In genomic region chr10:122021828-122022227, GRCh38 we compare ENCODE assay signal across 22 cellular contexts. TPM values are rescaled to one million over a fixed set of nuclear protein-coding genes. Genes with fewer than 3 reads are reported as not detected.
DNase-seq lines count a peak whose midpoint lies in the region; ATAC-seq, FAIRE-seq and TF ChIP-seq lines count a peak whose summit lies in the region.
"Had no signal": no experiment of that assay in that cellular context is flagged by ENCODE, and none has a peak within 500 bp of the region (broad histone marks: within the 10 kb centered on the region; RNA-seq: fewer than 3 reads in every experiment).

No MANE protein-coding gene starts in this region.

- H3K36me3 ChIP-seq in HepG2 (replicated peaks in 1 of 2; ENCODE audit: control insufficient read depth in 1 of 2, insufficient read depth in 2 of 2, low read length in 2 of 2) (no peaks in the 10 kb centered on the region), right lobe of liver (no peaks in the 10 kb centered on the region), fibroblast of lung (ENCODE audit: control insufficient read depth, insufficient read depth, low read length) (no peaks in the 10 kb centered on the region), rectal smooth muscle tissue (ENCODE audit: control insufficient read depth, insufficient read depth, low read length) (no peaks in the 10 kb centered on the region), vagina (no peaks in the 10 kb centered on the region)
- H3K36me3 ChIP-seq: BLaER1 treated with 17β-estradiol and CSF1 and Interleukin-3, amounts not matched to agents 10 nM and 100 nM; spleen; uterus had no signal

- H3K27me3 ChIP-seq in HepG2 (ENCODE audit: control insufficient read depth in 1 of 2, insufficient read depth in 2 of 2, low read length in 2 of 2): peaks cover 0 to 15% of the 10 kb centered on the region in 2 experiments; a peak in 1 of 5 replicates
- H3K27me3 ChIP-seq in right lobe of liver: no peaks in the 10 kb centered on the region
- H3K27me3 ChIP-seq in fibroblast of lung (ENCODE audit: control insufficient read depth, insufficient read depth, low read length): peaks cover 9% of the 10 kb centered on the region
- H3K27me3 ChIP-seq in rectal smooth muscle tissue (ENCODE audit: control insufficient read depth, insufficient read depth, low read length): no peaks in the 10 kb centered on the region
- no peaks in the 10 kb centered on the region for H3K27me3 ChIP-seq in vagina
- H3K27me3 ChIP-seq: BLaER1 treated with 17β-estradiol and CSF1 and Interleukin-3, amounts not matched to agents 10 nM and 100 nM; uterus had no signal

- DNase-seq in HepG2 (ENCODE audit: low spot score): no peak
- no peak for DNase-seq in right lobe of liver
- no peak for DNase-seq in fibroblast of lung (ENCODE audit: low read depth in 2 of 2)
- no peak for DNase-seq in vagina (ENCODE audit: extremely low spot score in 2 of 2)
- DNase-seq in NCI-H146 (lab: John Stamatoyannopoulos, UW): no peak
- no peak for DNase-seq in stimulated activated naive CD8-positive, alpha-beta T cell treated with anti-CD3 and anti-CD28 coated beads, Interleukin-15, Interleukin-2, amounts not matched to agents 100 U/mL and 50 U/mL, for 24 hours
- DNase-seq: Calu3; left colon; midbrain; NCI-H1417; NCI-H526; nephron progenitor cell; spleen; stimulated activated CD4-positive, alpha-beta T cell treated with anti-CD3 and anti-CD28 coated beads, Interleukin-4, amount 100 ng/mL, for 24 hours; uterus had no signal

- H2AFZ ChIP-seq in HepG2 (ENCODE audit: low read length) (no peak overlapping the region), fibroblast of lung (ENCODE audit: low read length) (no peak overlapping the region)

- H3K4me3 ChIP-seq in HepG2 (replicated peaks in 1 of 3; ENCODE audit: insufficient read depth in 1 of 3, low read depth in 2 of 3, low read length in 3 of 3): no peak overlapping the region
- no peak overlapping the region for H3K4me3 ChIP-seq in right lobe of liver
- H3K4me3 ChIP-seq in fibroblast of lung (replicated peaks in 1 of 4; ENCODE audit: control extremely low read depth in 1 of 4, insufficient read depth in 1 of 4, low read depth in 3 of 4, low read length in 4 of 4): peak overlapping the region in 3 of 4 experiments; percentile 2 to 51 (median 21)
- H3K4me3 ChIP-seq in rectal smooth muscle tissue (ENCODE audit: low read length): peak overlapping the region; percentile 36
- peak overlapping the region in 1 of 2 donors; percentile 15 for H3K4me3 ChIP-seq in vagina
- H3K4me3 ChIP-seq: BLaER1 treated with 17β-estradiol and CSF1 and Interleukin-3, amounts not matched to agents 10 nM and 100 nM; spleen; uterus had no signal

- H3K27ac ChIP-seq in HepG2 (ENCODE audit: extremely low read length, insufficient read depth, low read length) (no peak overlapping the region), right lobe of liver (no peak overlapping the region), fibroblast of lung (ENCODE audit: insufficient read depth, low read length) (no peak overlapping the region), rectal smooth muscle tissue (ENCODE audit: low read depth, low read length) (peak overlapping the region; percentile 93), vagina (peak overlapping the region; percentile 67)
- H3K27ac ChIP-seq: BLaER1 treated with 17β-estradiol and CSF1 and Interleukin-3, amounts not matched to agents 10 nM and 100 nM; spleen; uterus had no signal

- TF ChIP-seq EP300 in HepG2 (IDR thresholded peaks at IDR 0.05; ENCODE audit: low read depth in 2 of 2, low read length in 2 of 2) (no peak), HepG2 (CRISPR knock-in tag; IDR thresholded peaks at IDR 0.05; ENCODE audit: borderline replicate concordance) (no peak)

- H3K4me2 ChIP-seq in HepG2 (ENCODE audit: low read depth, low read length) (0 out of 2 replicates have a peak overlapping the region, but pooled peaks have one; percentile 27), fibroblast of lung (ENCODE audit: extremely low read depth, insufficient read depth, low read length) (peak overlapping the region; percentile 68)
- H3K4me2 ChIP-seq: BLaER1 treated with 17β-estradiol and CSF1 and Interleukin-3, amounts not matched to agents 10 nM and 100 nM had no signal

- no peaks in the 10 kb centered on the region for H3K9me3 ChIP-seq in HepG2 (ENCODE audit: low read length)
- H3K9me3 ChIP-seq in right lobe of liver: no peaks in the 10 kb centered on the region
- H3K9me3 ChIP-seq in fibroblast of lung (ENCODE audit: control insufficient read depth, insufficient read depth, low read depth, low read length): no peaks in the 10 kb centered on the region
- no peaks in the 10 kb centered on the region for H3K9me3 ChIP-seq in vagina
- H3K9me3 ChIP-seq: BLaER1 treated with 17β-estradiol and CSF1 and Interleukin-3, amounts not matched to agents 10 nM and 100 nM; spleen; uterus had no signal

- intact Hi-C loops in HepG2 (cut with micrococcal nuclease; ENCODE audit: unreplicated experiment) (no loop called here), right lobe of liver (cut with DNase I) (no loop called here), vagina (cut with DNase I) (no loop called here)

- TF ChIP-seq CTCF in HepG2 (CRISPR knock-in tag; IDR thresholded peaks at IDR 0.05) (no peak), right lobe of liver (IDR thresholded peaks at IDR 0.05) (no peak), fibroblast of lung (conservative IDR thresholded peaks at IDR 0.05 in 1 of 2, IDR thresholded peaks at IDR 0.05 in 1 of 2; ENCODE audit: low read depth in 1 of 2, low read length in 2 of 2) (no peak), vagina (IDR thresholded peaks at IDR 0.05) (no peak)

- H3K4me1 ChIP-seq in HepG2 (ENCODE audit: insufficient read depth, low read length): peaks cover 44% of the 10 kb centered on the region
- no peaks in the 10 kb centered on the region for H3K4me1 ChIP-seq in right lobe of liver
- no peaks in the 10 kb centered on the region for H3K4me1 ChIP-seq in fibroblast of lung (ENCODE audit: control insufficient read depth, extremely low read depth, insufficient read depth, low read length)
- peaks cover 13% of the 10 kb centered on the region for H3K4me1 ChIP-seq in rectal smooth muscle tissue (ENCODE audit: control insufficient read depth, insufficient read depth, low read length)
- H3K4me1 ChIP-seq in vagina: peaks cover 12% of the 10 kb centered on the region
- H3K4me1 ChIP-seq: BLaER1 treated with 17β-estradiol and CSF1 and Interleukin-3, amounts not matched to agents 10 nM and 100 nM; spleen; uterus had no signal

- no peaks in the 10 kb centered on the region for H3K79me2 ChIP-seq in HepG2 (ENCODE audit: insufficient read depth, low read length)
- no peaks in the 10 kb centered on the region for H3K79me2 ChIP-seq in fibroblast of lung (ENCODE audit: control insufficient read depth, insufficient read depth, low read length)

- H3K9ac ChIP-seq in HepG2 (ENCODE audit: insufficient read depth, low read depth, low read length): no peak overlapping the region
- H3K9ac ChIP-seq in fibroblast of lung (ENCODE audit: insufficient read depth, low read length): no peak overlapping the region
- H3K9ac ChIP-seq in rectal smooth muscle tissue (ENCODE audit: low read length): no peak overlapping the region
- H3K9ac ChIP-seq: BLaER1 treated with 17β-estradiol and CSF1 and Interleukin-3, amounts not matched to agents 10 nM and 100 nM had no signal

- no peak for FAIRE-seq in HepG2 (lab: Jason Lieb, UNC)
- FAIRE-seq: astrocyte, GM19239 had no signal

- CTCF ChIA-PET in HepG2 (lab: Yijun Ruan, JAX; ENCODE audit: low intra/inter-chr PET ratio, low total read pairs): no interaction called here

- POLR2A ChIA-PET in HepG2 (lab: Yijun Ruan, JAX): no interaction called here

- H4K20me1 ChIP-seq in HepG2 (ENCODE audit: insufficient read depth, low read length): no peaks in the 10 kb centered on the region
- H4K20me1 ChIP-seq in fibroblast of lung (ENCODE audit: control insufficient read depth, extremely low read depth, insufficient read depth, low read length): no peaks in the 10 kb centered on the region
- H4K20me1 ChIP-seq: BLaER1 treated with 17β-estradiol and CSF1 and Interleukin-3, amounts not matched to agents 10 nM and 100 nM had no signal

- WGBS in HepG2 (ENCODE audit: low lambda C conversion rate): 69% methylated on average over 11 of the region's 11 CpGs
- 80% methylated on average over 11 of the region's 11 CpGs for WGBS in right lobe of liver (ENCODE audit: insufficient coverage, low coverage, low lambda C conversion rate, missing lambda C conversion rate)

- in situ Hi-C loops in HepG2 (cut with HindIII; ENCODE audit: extremely low pct_ligation_motif_present, low pct_unique_long_range_greater_than_20kb): no loop called here

- TF ChIP-seq RAD21 in HepG2 (CRISPR knock-in tag; IDR thresholded peaks at IDR 0.05): no peak

- TF ChIP-seq POLR2A in HepG2 (IDR thresholded peaks at IDR 0.05; ENCODE audit: insufficient read depth in 1 of 2, low read depth in 2 of 2, low read length in 2 of 2) (no peak), right lobe of liver (IDR thresholded peaks at IDR 0.05) (no peak), vagina (IDR thresholded peaks at IDR 0.05) (no peak)

- no TSS peak for BruUV-seq in HepG2 (replicated peaks; lab: Mats Ljungman, UMichigan)

- no peak for ATAC-seq in HepG2
- ATAC-seq in right lobe of liver: no peak
- no peak for ATAC-seq in GM21515 (IDR thresholded peaks at IDR 0.05; ENCODE audit: unreplicated experiment)
- ATAC-seq in stimulated activated naive CD8-positive, alpha-beta T cell treated with anti-CD3 and anti-CD28 coated beads, Interleukin-15, Interleukin-2, amounts not matched to agents 100 U/mL and 50 U/mL, for 24 hours: no peak
- ATAC-seq: activated T-helper 17 cell treated with anti-CD3 and anti-CD28 coated beads, Interleukin-2, amount 50 U/mL, for 72 hours; left colon; SK-N-SH treated with all-trans-retinoic acid at 6 μM for 48 hours had no signal

RNA-seq across cellular contexts. Expression of gene TACC2, which starts 32.9 kb away (rescaled TPM):
- total RNA-seq in HepG2 (2016; rRNA removed; fragmentation: Illumina TruSeq; extraction: Trizol) (11.8 and 16.1 TPM in 2 replicates), right lobe of liver (10 to 100 TPM; 16.2 to 21.1 (median 18.8) TPM), fibroblast of lung (4.6 and 7.6 TPM in 2 replicates), vagina (76.4 TPM)
- 3.0 and 3.6 TPM in 2 replicates for total RNA-seq in HepG2 (2016; cell fraction: cytosol; rRNA removed; fragmentation: Illumina TruSeq; extraction: Trizol; ENCODE audit: low read depth)
- 11.8 and 16.2 TPM in 2 replicates for total RNA-seq in HepG2 (2016; cell fraction: insoluble cytoplasmic fraction; rRNA removed; fragmentation: Illumina TruSeq; extraction: Trizol)
- 8.9 and 10.3 TPM in 2 replicates for total RNA-seq in HepG2 (2016; cell fraction: membrane; rRNA removed; fragmentation: Illumina TruSeq; extraction: Trizol)
- total RNA-seq in HepG2 (2016; cell fraction: nucleus; rRNA removed; fragmentation: Illumina TruSeq; extraction: Trizol): 23.8 and 25.0 TPM in 2 replicates
- polyA plus RNA-seq in HepG2 (2011; rRNA removed) (15.3 and 16.0 TPM in 2 replicates), fibroblast of lung (13.0 and 21.3 TPM in 2 replicates)
- polyA plus RNA-seq in HepG2 (2011; cell fraction: cytosol; rRNA removed): 7.6 and 10.9 TPM in 2 replicates
- polyA plus RNA-seq in HepG2 (2011; cell fraction: nucleus; rRNA removed): 37.7 and 43.0 TPM in 2 replicates
- polyA plus RNA-seq in HepG2 (2012): 21.9 and 23.8 TPM in 2 replicates
- 1.6 and 2.9 TPM in 2 replicates for polyA plus RNA-seq in HepG2 (2016; cell fraction: cytosol; fragmentation: Illumina TruSeq; extraction: Trizol; ENCODE audit: low read depth)
- 24.0 and 27.9 TPM in 2 replicates for polyA plus RNA-seq in HepG2 (2016; cell fraction: insoluble cytoplasmic fraction; fragmentation: Illumina TruSeq; extraction: Trizol; ENCODE audit: low read depth)
- 6.4 and 8.1 TPM in 2 replicates for polyA plus RNA-seq in HepG2 (2016; cell fraction: membrane; fragmentation: Illumina TruSeq; extraction: Trizol; ENCODE audit: low read depth)
- polyA plus RNA-seq in HepG2 (2016; cell fraction: nucleus; fragmentation: Illumina TruSeq; extraction: Trizol; ENCODE audit: insufficient read depth, low read depth): 35.9 and 48.4 TPM in 2 replicates
- 10.4 and 18.0 TPM in 2 replicates for polyA minus RNA-seq in HepG2 (2011; rRNA and poly(A)+ RNA removed; ENCODE audit: low replicate concordance)
- polyA minus RNA-seq in HepG2 (2011; cell fraction: cytosol; rRNA and poly(A)+ RNA removed): 9.7 and 13.0 TPM in 2 replicates
- polyA minus RNA-seq in HepG2 (2011; cell fraction: nucleus; rRNA and poly(A)+ RNA removed): 30.6 and 33.9 TPM in 2 replicates
- 16.6 and 19.8 TPM in 2 replicates for polyA plus RNA-seq in fibroblast of lung (2012)
- 9.0 and 24.8 TPM in 2 replicates for polyA minus RNA-seq in fibroblast of lung (ENCODE audit: low replicate concordance)
- total RNA-seq: activated T-helper 17 cell treated with anti-CD3 and anti-CD28 coated beads, Interleukin-2, amount 50 U/mL, for 72 hours had no signal

RNA-seq across cellular contexts. Expression of gene NSMCE4A, which starts 46.8 kb away (rescaled TPM):
- 91.6 and 108 TPM in 2 replicates for total RNA-seq in HepG2 (2016; rRNA removed; fragmentation: Illumina TruSeq; extraction: Trizol)
- total RNA-seq in HepG2 (2016; cell fraction: cytosol; rRNA removed; fragmentation: Illumina TruSeq; extraction: Trizol; ENCODE audit: low read depth): 46.8 and 47.9 TPM in 2 replicates
- 95.7 and 113 TPM in 2 replicates for total RNA-seq in HepG2 (2016; cell fraction: insoluble cytoplasmic fraction; rRNA removed; fragmentation: Illumina TruSeq; extraction: Trizol)
- 58.2 and 62.5 TPM in 2 replicates for total RNA-seq in HepG2 (2016; cell fraction: membrane; rRNA removed; fragmentation: Illumina TruSeq; extraction: Trizol)
- 79.6 and 84.1 TPM in 2 replicates for total RNA-seq in HepG2 (2016; cell fraction: nucleus; rRNA removed; fragmentation: Illumina TruSeq; extraction: Trizol)
- polyA plus RNA-seq in HepG2 (2011; rRNA removed): 47.0 and 61.1 TPM in 2 replicates
- polyA plus RNA-seq in HepG2 (2011; cell fraction: cytosol; rRNA removed): 26.3 and 29.5 TPM in 2 replicates
- 120 and 126 TPM in 2 replicates for polyA plus RNA-seq in HepG2 (2011; cell fraction: nucleus; rRNA removed)
- 42.3 and 49.9 TPM in 2 replicates for polyA plus RNA-seq in HepG2 (2012)
- polyA plus RNA-seq in HepG2 (2016; cell fraction: cytosol; fragmentation: Illumina TruSeq; extraction: Trizol; ENCODE audit: low read depth): 42.9 and 45.9 TPM in 2 replicates
- 98.9 and 108 TPM in 2 replicates for polyA plus RNA-seq in HepG2 (2016; cell fraction: insoluble cytoplasmic fraction; fragmentation: Illumina TruSeq; extraction: Trizol; ENCODE audit: low read depth)
- 44.9 and 47.4 TPM in 2 replicates for polyA plus RNA-seq in HepG2 (2016; cell fraction: membrane; fragmentation: Illumina TruSeq; extraction: Trizol; ENCODE audit: low read depth)
- polyA plus RNA-seq in HepG2 (2016; cell fraction: nucleus; fragmentation: Illumina TruSeq; extraction: Trizol; ENCODE audit: insufficient read depth, low read depth): 142 and 151 TPM in 2 replicates
- polyA minus RNA-seq in HepG2 (2011; rRNA and poly(A)+ RNA removed; ENCODE audit: low replicate concordance): 11.7 and 12.0 TPM in 2 replicates
- 11.8 and 18.0 TPM in 2 replicates for polyA minus RNA-seq in HepG2 (2011; cell fraction: cytosol; rRNA and poly(A)+ RNA removed)
- polyA minus RNA-seq in HepG2 (2011; cell fraction: nucleus; rRNA and poly(A)+ RNA removed): 56.8 and 59.3 TPM in 2 replicates
- 10 to 100 TPM; 17.0 to 46.5 (median 30.6) TPM for total RNA-seq in right lobe of liver
- 13.2 and 14.4 TPM in 2 replicates for total RNA-seq in fibroblast of lung
- 26.3 and 35.6 TPM in 2 replicates for polyA plus RNA-seq in fibroblast of lung
- polyA plus RNA-seq in fibroblast of lung (2012): 15.7 and 24.0 TPM in 2 replicates
- 1.5 and 3.7 TPM in 2 replicates for polyA minus RNA-seq in fibroblast of lung (ENCODE audit: low replicate concordance)
- total RNA-seq in vagina: 80.8 TPM

Comparison
In these comparisons a context has a peak if more than half of its experiments do, and no peak if none do; other contexts are left out.
1. H3K27ac ChIP-seq: peak in rectal smooth muscle tissue (single experiment) and vagina (single experiment); none in HepG2 (single experiment), right lobe of liver (0 of 3) and fibroblast of lung (single experiment).
2. H3K4me3 ChIP-seq: peak in fibroblast of lung (3 of 4) and rectal smooth muscle tissue (single experiment); none in HepG2 (0 of 3) and right lobe of liver (0 of 3).